Comparison of ENCODE assay signal across 23 cellular contexts in genomic region chr11:85749884-85750283, GRCh38.
DNase-seq lines count a peak whose midpoint lies in the region; ATAC-seq and TF ChIP-seq lines count a peak whose summit lies in the region.
"Had no signal": no experiment of that assay in that cellular context is flagged by ENCODE, and none has a peak within 500 bp of the region (broad histone marks: within the 10 kb centered on the region; RNA-seq: fewer than 3 reads in every experiment).

No MANE protein-coding gene starts in this region.

- intact Hi-C loops in activated CD4-positive, alpha-beta T cell treated with anti-CD3 and anti-CD28 coated beads, Interleukin-2, amount 10 ng/mL, durations not matched to agents 24 days and 14 days (cut with micrococcal nuclease), result loop anchor here (5.0 to 10.0 kb wide), 4 partner anchors 315 to 1055 kb away; partner anchors contain the start of genes PICALM and PRSS23
- intact Hi-C loops in activated T-helper 1 cell treated with anti-CD3 and anti-CD28 coated beads, Interleukin-12 subunit alpha, Interleukin-12 subunit beta, Interleukin-2, Interleukin-4 antibody, amounts not matched to agents 30 ng/mL and 10 ng/mL and 1 ng/mL, durations not matched to agents 14 hours and 24 hours and 36 hours (cut with micrococcal nuclease), result loop anchor here (5.0 to 10.0 kb wide), 5 partner anchors 367 to 1285 kb away; partner anchors contain the start of genes PRSS23 and TMEM135
- intact Hi-C loops in colonic mucosa (cut with DNase I), result no loop called here

- no peaks in the 10 kb centered on the region for H3K79me2 ChIP-seq in GM23338 (replicated peaks; ENCODE audit: insufficient read depth)

- H3K14ac ChIP-seq in mesenchymal stem cell (ENCODE audit: low read length in 2 of 2), result no peak overlapping the region

- H2BK12ac ChIP-seq in mesenchymal stem cell (ENCODE audit: low read length in 2 of 2), result no peak overlapping the region

- H3K9ac ChIP-seq in mesenchymal stem cell (ENCODE audit: low read length) (no peak overlapping the region), colonic mucosa (ENCODE audit: low read depth in 2 of 2, low read length in 2 of 2) (no peak overlapping the region)
- H3K9ac ChIP-seq: GM23248 had no signal

- H2BK120ac ChIP-seq in mesenchymal stem cell (ENCODE audit: low read depth, low read length), result no peak overlapping the region

- no peak overlapping the region for H3K18ac ChIP-seq in mesenchymal stem cell (ENCODE audit: low read depth in 1 of 2, low read length in 2 of 2)

- no peaks in the 10 kb centered on the region for H4K20me1 ChIP-seq in GM23338 (replicated peaks; ENCODE audit: insufficient read depth)

- H3K4me1 ChIP-seq in GM23338 (ENCODE audit: insufficient read depth) (peaks cover 28% of the 10 kb centered on the region), mesenchymal stem cell (ENCODE audit: control insufficient read depth, insufficient read depth, low read depth, low read length) (peaks cover 5% of the 10 kb centered on the region), colonic mucosa (peaks cover 5% of the 10 kb centered on the region)

- H3K36me3 Mint-ChIP-seq in activated CD4-positive, alpha-beta T cell treated with anti-CD3 and anti-CD28 coated beads, Interleukin-2, amount 10 ng/mL, durations not matched to agents 24 days and 14 days (ENCODE audit: low read depth), result peaks cover 37% of the 10 kb centered on the region
- no peaks in the 10 kb centered on the region for H3K36me3 Mint-ChIP-seq in GM23338 (ENCODE audit: low read depth)
- H3K36me3 Mint-ChIP-seq in activated T-helper 1 cell treated with anti-CD3 and anti-CD28 coated beads, Interleukin-12 subunit alpha, Interleukin-12 subunit beta, Interleukin-2, Interleukin-4 antibody, amounts not matched to agents 30 ng/mL and 10 ng/mL and 1 ng/mL, durations not matched to agents 14 hours and 24 hours and 36 hours (ENCODE audit: low read depth), result peaks cover 54% of the 10 kb centered on the region

- no peaks in the 10 kb centered on the region for H3K9me3 ChIP-seq in mesenchymal stem cell (ENCODE audit: control insufficient read depth, low read length)
- no peaks in the 10 kb centered on the region for H3K9me3 ChIP-seq in colonic mucosa
- H3K9me3 ChIP-seq: ovary, upper lobe of right lung had no signal

- H3K27ac ChIP-seq in GM23338 (ENCODE audit: low read depth), result no peak overlapping the region
- H3K27ac ChIP-seq in mesenchymal stem cell (ENCODE audit: low read length, poor library complexity, severe bottlenecking), result no peak overlapping the region
- no peak overlapping the region for H3K27ac ChIP-seq in colonic mucosa
- H3K27ac ChIP-seq: GM23248, HL-60, ovary had no signal

- H4K8ac ChIP-seq in mesenchymal stem cell (ENCODE audit: low read length), result no peak overlapping the region

- no peak overlapping the region for H2BK5ac ChIP-seq in mesenchymal stem cell (ENCODE audit: low read depth, low read length, poor library complexity, severe bottlenecking)

- H3K4me3 ChIP-seq in GM23338 (no peak overlapping the region; the same call in 1 of the 2 replicates), mesenchymal stem cell (ENCODE audit: insufficient read depth in 1 of 2, low read depth in 1 of 2, low read length in 2 of 2) (no peak overlapping the region), colonic mucosa (no peak overlapping the region)
- H3K4me3 ChIP-seq: GM23248, ovary, upper lobe of right lung had no signal

- peaks cover 2% of the 10 kb centered on the region for H3K27me3 Mint-ChIP-seq in activated CD4-positive, alpha-beta T cell treated with anti-CD3 and anti-CD28 coated beads, Interleukin-2, amount 10 ng/mL, durations not matched to agents 24 days and 14 days
- peaks cover 4% of the 10 kb centered on the region for H3K27me3 Mint-ChIP-seq in GM23338 (ENCODE audit: insufficient read depth, low read depth, poor library complexity)
- H3K27me3 Mint-ChIP-seq in activated T-helper 1 cell treated with anti-CD3 and anti-CD28 coated beads, Interleukin-12 subunit alpha, Interleukin-12 subunit beta, Interleukin-2, Interleukin-4 antibody, amounts not matched to agents 30 ng/mL and 10 ng/mL and 1 ng/mL, durations not matched to agents 14 hours and 24 hours and 36 hours (ENCODE audit: insufficient read depth), result peaks cover 4% of the 10 kb centered on the region
- H3K27me3 Mint-ChIP-seq: dendritic cell treated with granulocyte-macrophage colony-stimulating factor and Interleukin-4, amounts not matched to agents 40 ng/mL and 50 ng/mL, for 4 days had no signal

- peak overlapping the region; percentile 38; the same call in 1 of the 2 replicates for H2AFZ ChIP-seq in GM23338
- no peak overlapping the region for H2AFZ ChIP-seq in mesenchymal stem cell (ENCODE audit: low read depth, low read length)
- H2AFZ ChIP-seq: GM23248 had no signal

- H2AK5ac ChIP-seq in mesenchymal stem cell (ENCODE audit: low read length, severe bottlenecking), result no peak overlapping the region

- peaks cover 79% of the 10 kb centered on the region for H3K4me1 Mint-ChIP-seq in activated CD4-positive, alpha-beta T cell treated with anti-CD3 and anti-CD28 coated beads, Interleukin-2, amount 10 ng/mL, durations not matched to agents 24 days and 14 days
- H3K4me1 Mint-ChIP-seq in GM23338, result peaks cover 34% of the 10 kb centered on the region
- peaks cover 94% of the 10 kb centered on the region for H3K4me1 Mint-ChIP-seq in activated T-helper 1 cell treated with anti-CD3 and anti-CD28 coated beads, Interleukin-12 subunit alpha, Interleukin-12 subunit beta, Interleukin-2, Interleukin-4 antibody, amounts not matched to agents 30 ng/mL and 10 ng/mL and 1 ng/mL, durations not matched to agents 14 hours and 24 hours and 36 hours (ENCODE audit: low read depth)

- peak overlapping the region; percentile 78 for H3K4me3 Mint-ChIP-seq in activated CD4-positive, alpha-beta T cell treated with anti-CD3 and anti-CD28 coated beads, Interleukin-2, amount 10 ng/mL, durations not matched to agents 24 days and 14 days
- no peak overlapping the region; the same call in 2 of the 3 replicates for H3K4me3 Mint-ChIP-seq in GM23338
- peak overlapping the region; percentile 21 for H3K4me3 Mint-ChIP-seq in activated T-helper 1 cell treated with anti-CD3 and anti-CD28 coated beads, Interleukin-12 subunit alpha, Interleukin-12 subunit beta, Interleukin-2, Interleukin-4 antibody, amounts not matched to agents 30 ng/mL and 10 ng/mL and 1 ng/mL, durations not matched to agents 14 hours and 24 hours and 36 hours
- H3K4me3 Mint-ChIP-seq: dendritic cell treated with granulocyte-macrophage colony-stimulating factor and Interleukin-4, amounts not matched to agents 40 ng/mL and 50 ng/mL, for 4 days had no signal

- H2BK15ac ChIP-seq in mesenchymal stem cell (ENCODE audit: low read depth, poor library complexity, severe bottlenecking), result peak overlapping the region; percentile 30

- no peak overlapping the region for H3K23ac ChIP-seq in mesenchymal stem cell (ENCODE audit: low read length in 2 of 2)

- ATAC-seq in GM23338 (no peak), HG03457 (IDR thresholded peaks at IDR 0.05; ENCODE audit: unreplicated experiment) (no peak)
- ATAC-seq: HepG2 had no signal

- H3K4me2 ChIP-seq in GM23338 (peak overlapping the region; percentile 39), mesenchymal stem cell (ENCODE audit: low read length, poor library complexity, severe bottlenecking) (no peak overlapping the region)

- H4K91ac ChIP-seq in mesenchymal stem cell (ENCODE audit: low read length), result no peak overlapping the region

- no peaks in the 10 kb centered on the region for H3K79me1 ChIP-seq in mesenchymal stem cell (replicated peaks; ENCODE audit: low read length, poor library complexity, severe bottlenecking)

- no peaks in the 10 kb centered on the region for H3K9me3 Mint-ChIP-seq in activated CD4-positive, alpha-beta T cell treated with anti-CD3 and anti-CD28 coated beads, Interleukin-2, amount 10 ng/mL, durations not matched to agents 24 days and 14 days
- H3K9me3 Mint-ChIP-seq in GM23338, result no peaks in the 10 kb centered on the region
- peaks cover 8% of the 10 kb centered on the region for H3K9me3 Mint-ChIP-seq in activated T-helper 1 cell treated with anti-CD3 and anti-CD28 coated beads, Interleukin-12 subunit alpha, Interleukin-12 subunit beta, Interleukin-2, Interleukin-4 antibody, amounts not matched to agents 30 ng/mL and 10 ng/mL and 1 ng/mL, durations not matched to agents 14 hours and 24 hours and 36 hours
- H3K9me3 Mint-ChIP-seq: dendritic cell treated with granulocyte-macrophage colony-stimulating factor and Interleukin-4, amounts not matched to agents 40 ng/mL and 50 ng/mL, for 4 days had no signal

- WGBS in mesenchymal stem cell, result 94% methylated on average over 2 of the region's 2 CpGs

- TF ChIP-seq CTCF in GM23338 (conservative IDR thresholded peaks at IDR 0.05; ENCODE audit: low read depth in 2 of 2), result no peak
- TF ChIP-seq CTCF in colonic mucosa (IDR thresholded peaks at IDR 0.05), result no peak

- H3K27ac Mint-ChIP-seq in activated CD4-positive, alpha-beta T cell treated with anti-CD3 and anti-CD28 coated beads, Interleukin-2, amount 10 ng/mL, durations not matched to agents 24 days and 14 days, result peak overlapping the region; percentile 97
- no peak overlapping the region for H3K27ac Mint-ChIP-seq in GM23338
- peak overlapping the region; percentile 98 for H3K27ac Mint-ChIP-seq in activated T-helper 1 cell treated with anti-CD3 and anti-CD28 coated beads, Interleukin-12 subunit alpha, Interleukin-12 subunit beta, Interleukin-2, Interleukin-4 antibody, amounts not matched to agents 30 ng/mL and 10 ng/mL and 1 ng/mL, durations not matched to agents 14 hours and 24 hours and 36 hours
- H3K27ac Mint-ChIP-seq: dendritic cell treated with granulocyte-macrophage colony-stimulating factor and Interleukin-4, amounts not matched to agents 40 ng/mL and 50 ng/mL, for 4 days had no signal

- H3K36me3 ChIP-seq in GM23338 (ENCODE audit: insufficient read depth) (no peaks in the 10 kb centered on the region), mesenchymal stem cell (ENCODE audit: control insufficient read depth in 1 of 2, insufficient read depth in 2 of 2, low read depth in 1 of 2, low read length in 2 of 2) (no peaks in the 10 kb centered on the region), colonic mucosa (no peaks in the 10 kb centered on the region)
- H3K36me3 ChIP-seq: ovary, upper lobe of right lung had no signal

- no peaks in the 10 kb centered on the region; the same call in 1 of the 2 replicates for H3K9me2 ChIP-seq in GM23338 (ENCODE audit: insufficient read depth)

- peak; percentile 70 for DNase-seq in activated CD4-positive, alpha-beta T cell treated with anti-CD3 and anti-CD28 coated beads, Interleukin-2, amount 10 ng/mL, durations not matched to agents 24 days and 14 days
- DNase-seq in activated CD4-positive, alpha-beta T cell treated with anti-CD3 and anti-CD28 coated beads, Interleukin-2, amount 50 U/mL, for 1 hour, result no peak
- DNase-seq in GM23338 (ENCODE audit: low spot score) (no peak), mesenchymal stem cell (no peak), colonic mucosa (no peak), A172 (ENCODE audit: low spot score) (no peak)
- no peak for DNase-seq in activated T-helper 1 cell treated with anti-CD3 and anti-CD28 coated beads, Interleukin-12 subunit alpha, Interleukin-12 subunit beta, Interleukin-2, Interleukin-4 antibody, amounts not matched to agents 30 ng/mL and 10 ng/mL and 1 ng/mL, durations not matched to agents 14 hours and 24 hours and 36 hours (ENCODE audit: low spot score)
- DNase-seq: 8988T; amygdala; GM23248; head of caudate nucleus; mesendoderm; NCI-H1105 treated with DMSO at 0.1 percent for 48 hours; NCI-H2029 treated with DMSO at 0.1 percent for 48 hours; NCI-H345; ovary; Right ventricle myocardium superior; stimulated activated CD4-positive, alpha-beta T cell treated with anti-CD3 and anti-CD28 coated beads, Interleukin-4, amount 100 ng/mL, for 24 hours; upper lobe of right lung had no signal

- no peak overlapping the region for H3K4ac ChIP-seq in mesenchymal stem cell (ENCODE audit: low read depth in 1 of 2, low read length in 2 of 2)

- H3K27me3 ChIP-seq in GM23338 (ENCODE audit: insufficient read depth), result no peaks in the 10 kb centered on the region
- H3K27me3 ChIP-seq in mesenchymal stem cell (ENCODE audit: control insufficient read depth in 1 of 2, insufficient read depth in 1 of 2, low read length in 2 of 2), result no peaks in the 10 kb centered on the region
- H3K27me3 ChIP-seq in colonic mucosa, result no peaks in the 10 kb centered on the region
- H3K27me3 ChIP-seq: ovary, upper lobe of right lung had no signal

- H3F3A ChIP-seq in GM23338 (replicated peaks; ENCODE audit: low read depth), result no peaks in the 10 kb centered on the region
